Comparison of ENCODE assay signal across 8 cellular contexts in genomic region chr4:122922877-122923511, GRCh38. TPM values are rescaled to one million over a fixed set of nuclear protein-coding genes. Genes with fewer than 3 reads are reported as not detected.
DNase-seq lines count a peak whose midpoint lies in the region; ATAC-seq and TF ChIP-seq lines count a peak whose summit lies in the region.

No MANE protein-coding gene starts in this region.

- H3K9me2 ChIP-seq in OCI-LY7 (ENCODE audit: insufficient read depth, low read length), result no peaks in the 10 kb centered on the region

- DNase-seq in D341Med (ENCODE audit: low spot score), result peak; percentile 91
- peak; percentile 70 for DNase-seq in HuH-7 (ENCODE audit: low spot score)
- DNase-seq in OCI-LY7 (ENCODE audit: low spot score), result peak; percentile 93
- DNase-seq in activated T-cell treated with anti-CD3 and anti-CD28 coated beads for 4 hours, result peak; percentile 77
- peak; percentile 34 for DNase-seq in epithelial cell of prostate (ENCODE audit: low read depth, low spot score)
- peak; percentile 70 to 75 for DNase-seq in stimulated activated CD8-positive, alpha-beta memory T cell treated with anti-CD3 and anti-CD28 coated beads, Interleukin-7, amount 100 ng/mL, for 1 hour (ENCODE audit: low read depth in 2 of 2)

- POLR2A ChIA-PET in OCI-LY7 (lab: Charles Lee), result interaction anchor here (0.6 to 2.8 kb wide), 5 partner anchors 10 to 308 kb away, joined by 3 to 20 read pairs (median 3); partner anchors contain the start of gene BBS12

- peak overlapping the region; percentile 88 for H3K4me2 ChIP-seq in OCI-LY7 (ENCODE audit: low read length)

- H3K27me3 ChIP-seq in mucosa of rectum (ENCODE audit: control insufficient read depth in 2 of 2, insufficient read depth in 2 of 2, low read length in 2 of 2), result no peaks in the 10 kb centered on the region

- intact Hi-C loops in OCI-LY7 (cut with micrococcal nuclease; ENCODE audit: unreplicated experiment), result loop anchor here (2.0 to 10.0 kb wide), 4 partner anchors 190 to 1101 kb away; partner anchors contain the start of genes BBS12, BLTP1 and CCNA2

- peak overlapping the region; percentile 91 for H3K27ac ChIP-seq in OCI-LY7 (ENCODE audit: low read depth, low read length, poor library complexity, severe bottlenecking)
- H3K27ac ChIP-seq in epithelial cell of prostate, result peak overlapping the region; percentile 58
- peak overlapping the region; percentile 61 to 72 for H3K27ac ChIP-seq in mucosa of rectum (ENCODE audit: low read depth in 2 of 2, low read length in 2 of 2)

- peak overlapping the region; percentile 66 to 74 for H3K9ac ChIP-seq in mucosa of rectum (ENCODE audit: low read depth in 1 of 2, low read length in 2 of 2)

- H2AFZ ChIP-seq in OCI-LY7 (ENCODE audit: low read length), result peak overlapping the region; percentile 99

- peak; percentile 97 for ATAC-seq in GM21515 (IDR thresholded peaks at IDR 0.05; ENCODE audit: unreplicated experiment)

- peaks cover 40% of the 10 kb centered on the region for H3K79me2 ChIP-seq in OCI-LY7 (ENCODE audit: insufficient read depth, low read depth, low read length)

- H4K20me1 ChIP-seq in OCI-LY7 (ENCODE audit: insufficient read depth, low read length), result no peaks in the 10 kb centered on the region

- peaks cover 2% of the 10 kb centered on the region; the same call in 1 of the 2 replicates for H3K36me3 ChIP-seq in OCI-LY7 (ENCODE audit: insufficient read depth, low read length)
- no peaks in the 10 kb centered on the region for H3K36me3 ChIP-seq in mucosa of rectum (ENCODE audit: control insufficient read depth in 2 of 2, insufficient read depth in 2 of 2, low read length in 2 of 2)

- CTCF ChIA-PET in OCI-LY7 (lab: Charles Lee; ENCODE audit: unreplicated experiment), result interaction anchor here (1.1 to 1.5 kb wide), 3 partner anchors 8 to 191 kb away, joined by 3 to 4 read pairs (median 3); partner anchors contain the start of gene BBS12

- BruUV-seq in OCI-LY7 (replicated peaks; lab: Mats Ljungman, UMichigan), result no TSS peak

- H3K4me1 ChIP-seq in OCI-LY7 (ENCODE audit: insufficient read depth, low read length, poor library complexity, severe bottlenecking) (peaks cover 10% of the 10 kb centered on the region), mucosa of rectum (ENCODE audit: control insufficient read depth in 2 of 2, insufficient read depth in 2 of 2, low read length in 2 of 2) (peaks cover 0 to 4% of the 10 kb centered on the region in 2 donors)

- TF ChIP-seq CTCF in OCI-LY7 (conservative IDR thresholded peaks at IDR 0.05; ENCODE audit: low read length), result 0 out of 2 replicates have a peak, but pooled peaks have one; percentile 9

- H3K9me3 ChIP-seq in OCI-LY7 (ENCODE audit: low read length) (no peaks in the 10 kb centered on the region), mucosa of rectum (ENCODE audit: control insufficient read depth in 2 of 2, low read length in 2 of 2) (no peaks in the 10 kb centered on the region)

- H3K4me3 ChIP-seq in OCI-LY7 (ENCODE audit: low read depth, low read length, poor library complexity, severe bottlenecking) (peak overlapping the region; percentile 93), mucosa of rectum (ENCODE audit: low read length in 2 of 2) (peak overlapping the region; percentile 95 to 97)

RNA-seq across cellular contexts. Expression of gene NUDT6, which starts 0.6 kb away (rescaled TPM):
- 15.9 and 19.7 TPM in 2 replicates for total RNA-seq in OCI-LY7 (2014; rRNA removed; shearing (Covaris generic))
- total RNA-seq in OCI-LY7 (2022), result 15.4 and 18.3 TPM in 2 replicates

Comparison
In these comparisons a context has a peak if more than half of its experiments do, and no peak if none do; other contexts are left out.
1. Peak in every context shown above with its lines: DNase-seq, ATAC-seq, H3K4me3 ChIP-seq and H3K27ac ChIP-seq.
2. DNase-seq: peak in every context shown above with its lines; median percentile 93 in OCI-LY7; 91 in D341Med; 77 in activated T-cell treated with anti-CD3 and anti-CD28 coated beads for 4 hours; 72 in stimulated activated CD8-positive, alpha-beta memory T cell treated with anti-CD3 and anti-CD28 coated beads, Interleukin-7, amount 100 ng/mL, for 1 hour; 70 in HuH-7; 34 in epithelial cell of prostate.